20 cellular contexts compared by ENCODE assay signal in genomic region chr13:52707375-52707774, GRCh38. TPM values are rescaled to one million over a fixed set of nuclear protein-coding genes. Genes with fewer than 3 reads are reported as not detected.
DNase-seq lines count a peak whose midpoint lies in the region; ATAC-seq and TF ChIP-seq lines count a peak whose summit lies in the region.
"Had no signal": no experiment of that assay in that cellular context is flagged by ENCODE, and none has a peak within 500 bp of the region (broad histone marks: within the 10 kb centered on the region; RNA-seq: fewer than 3 reads in every experiment).

No MANE protein-coding gene starts in this region.

- no peaks in the 10 kb centered on the region for H3K9me3 Mint-ChIP-seq in CD4-positive, alpha-beta T cell
- H3K9me3 Mint-ChIP-seq: activated CD8-positive, alpha-beta T cell treated with anti-CD3 and anti-CD28 coated beads for 36 hours; dendritic cell treated with granulocyte-macrophage colony-stimulating factor and Interleukin-4, amounts not matched to agents 40 ng/mL and 50 ng/mL, for 4 days had no signal

- DNase-seq in NCI-H510A treated with DMSO at 0.1 percent for 48 hours (lab: John Stamatoyannopoulos, UW) (peak; percentile 6), NCI-H510A (lab: John Stamatoyannopoulos, UW) (no peak), SHP77 (lab: John Stamatoyannopoulos, UW) (peak; percentile 19 to 27), lung microvascular endothelial cell (ENCODE audit: low read depth in 2 of 2) (peak; percentile 5 to 6), globus pallidus (ENCODE audit: low spot score) (no peak)
- DNase-seq in CD4-positive, alpha-beta T cell, result no peak
- DNase-seq: activated CD8-positive, alpha-beta T cell treated with anti-CD3 and anti-CD28 coated beads for 36 hours; activated effector memory CD4-positive, alpha-beta T cell treated with anti-CD3 and anti-CD28 coated beads, Interleukin-2, amount 50 U/mL, for 16 hours; esophagus squamous epithelium; hippocampal formation; MV-4-11; SIG-M5 had no signal

- H3K27me3 Mint-ChIP-seq in CD4-positive, alpha-beta T cell, result no peaks in the 10 kb centered on the region
- H3K27me3 Mint-ChIP-seq: activated CD8-positive, alpha-beta T cell treated with anti-CD3 and anti-CD28 coated beads for 36 hours; dendritic cell treated with granulocyte-macrophage colony-stimulating factor and Interleukin-4, amounts not matched to agents 40 ng/mL and 50 ng/mL, for 4 days; progenitor cell of endocrine pancreas had no signal

- H3K4me1 ChIP-seq in HEK293 (ENCODE audit: control insufficient read depth, insufficient read depth, low read length), result peaks cover 2% of the 10 kb centered on the region; the same call in 1 of the 2 replicates
- H3K4me1 ChIP-seq: ascending aorta, esophagus squamous epithelium had no signal

- no peak overlapping the region for H3K4me3 ChIP-seq in HEK293 (ENCODE audit: low read depth, low read length)
- H3K4me3 ChIP-seq: ascending aorta, esophagus squamous epithelium had no signal

- CTCF ChIA-PET in HEK293 (lab: Yijun Ruan, JAX), result interaction anchor here (1.3 kb wide), 1 partner anchor 97 kb away, joined by 3 read pairs; no protein-coding TSS in a partner anchor
- CTCF ChIA-PET in CD4-positive, alpha-beta T cell (lab: Charles Lee), result no interaction called here

- no peak for TF ChIP-seq CTCF in HEK293 (tag by site-specific recombination; IDR thresholded peaks at IDR 0.05)
- no peak for TF ChIP-seq CTCF in CD4-positive, alpha-beta T cell (IDR thresholded peaks at IDR 0.05)

- POLR2A ChIA-PET in HEK293 (lab: Yijun Ruan, JAX), result no interaction called here
- POLR2A ChIA-PET in CD4-positive, alpha-beta T cell (lab: Charles Lee), result no interaction called here

- no peaks in the 10 kb centered on the region for H3K4me1 Mint-ChIP-seq in CD4-positive, alpha-beta T cell (ENCODE audit: low read depth)

- H3K27me3 ChIP-seq in CD4-positive, alpha-beta T cell (ENCODE audit: control insufficient read depth, insufficient read depth, low read length), result no peaks in the 10 kb centered on the region
- H3K27me3 ChIP-seq: ascending aorta, esophagus squamous epithelium had no signal

- H3K27ac Mint-ChIP-seq in CD4-positive, alpha-beta T cell, result no peak overlapping the region
- H3K27ac Mint-ChIP-seq: activated CD8-positive, alpha-beta T cell treated with anti-CD3 and anti-CD28 coated beads for 36 hours; dendritic cell treated with granulocyte-macrophage colony-stimulating factor and Interleukin-4, amounts not matched to agents 40 ng/mL and 50 ng/mL, for 4 days; progenitor cell of endocrine pancreas had no signal

- no peaks in the 10 kb centered on the region for H3K36me3 Mint-ChIP-seq in CD4-positive, alpha-beta T cell (ENCODE audit: low read depth)

- no peak overlapping the region for H3K27ac ChIP-seq in HEK293 (ENCODE audit: extremely low read depth, low read depth, low read length)
- no peak overlapping the region for H3K27ac ChIP-seq in CD4-positive, alpha-beta T cell (ENCODE audit: low read depth, low read length)
- H3K27ac ChIP-seq: ascending aorta, esophagus squamous epithelium had no signal

- intact Hi-C loops in CD4-positive, alpha-beta T cell (cut with DNase I, micrococcal nuclease), result no loop called here

- no peak for ATAC-seq in HG03097 (IDR thresholded peaks at IDR 0.05; ENCODE audit: low FRiP score, unreplicated experiment)
- ATAC-seq in CD4-positive, alpha-beta T cell (ENCODE audit: poor library complexity), result no peak
- ATAC-seq: activated CD8-positive, alpha-beta T cell treated with anti-CD3 and anti-CD28 coated beads for 36 hours; left lobe of liver had no signal

- no peaks in the 10 kb centered on the region for H3K9me3 ChIP-seq in HEK293 (ENCODE audit: control insufficient read depth, insufficient read depth, low read depth, low read length)
- H3K9me3 ChIP-seq in CD4-positive, alpha-beta T cell (ENCODE audit: control insufficient read depth, low read length), result no peaks in the 10 kb centered on the region
- H3K9me3 ChIP-seq: ascending aorta, esophagus squamous epithelium had no signal

- H3K36me3 ChIP-seq in HEK293 (ENCODE audit: control insufficient read depth in 2 of 2, insufficient read depth in 1 of 2, low read length in 2 of 2), result no peaks in the 10 kb centered on the region
- H3K36me3 ChIP-seq: ascending aorta, esophagus squamous epithelium had no signal

- no peak overlapping the region for H3K4me3 Mint-ChIP-seq in CD4-positive, alpha-beta T cell
- H3K4me3 Mint-ChIP-seq: activated CD8-positive, alpha-beta T cell treated with anti-CD3 and anti-CD28 coated beads for 36 hours; dendritic cell treated with granulocyte-macrophage colony-stimulating factor and Interleukin-4, amounts not matched to agents 40 ng/mL and 50 ng/mL, for 4 days had no signal

TF ChIP-seq in HEK293, 187 proteins besides CTCF, POLR2A, EP300 and RAD21:
- TF ChIP-seq SCRT2 (tag by site-specific recombination; IDR thresholded peaks at IDR 0.05), result peak; percentile 48; the same call in 1 of the 2 replicates
- 0 out of 2 replicates have a peak, but pooled peaks have one; percentile 39 for TF ChIP-seq ZNF335 (tag by site-specific recombination; conservative IDR thresholded peaks at IDR 0.05)
- TF ChIP-seq, protein P1, sequence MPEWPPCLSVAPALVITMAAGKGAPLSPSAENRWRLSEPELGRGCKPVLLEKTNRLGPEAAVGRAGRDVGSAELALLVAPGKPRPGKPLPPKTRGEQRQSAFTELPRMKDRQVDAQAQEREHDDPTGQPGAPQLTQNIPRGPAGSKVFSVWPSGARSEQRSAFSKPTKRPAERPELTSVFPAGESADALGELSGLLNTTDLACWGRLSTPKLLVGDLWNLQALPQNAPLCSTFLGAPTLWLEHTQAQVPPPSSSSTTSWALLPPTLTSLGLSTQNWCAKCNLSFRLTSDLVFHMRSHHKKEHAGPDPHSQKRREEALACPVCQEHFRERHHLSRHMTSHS (tag by site-specific recombination; IDR thresholded peaks at IDR 0.05), result no peak

RNA-seq across cellular contexts. Expression of gene CNMD, which starts 32.2 kb away (rescaled TPM):
- total RNA-seq in lung microvascular endothelial cell, result not detected in 2 replicates
- not detected for total RNA-seq in CD4-positive, alpha-beta T cell
- total RNA-seq: activated CD8-positive, alpha-beta T cell treated with anti-CD3 and anti-CD28 coated beads for 36 hours; ascending aorta; Daoy; esophagus squamous epithelium; left lobe of liver; NCI-H460 had no signal

RNA-seq across cellular contexts. Expression of gene SUGT1, which starts 54.7 kb away (rescaled TPM):
- total RNA-seq in lung microvascular endothelial cell, result 25.1 and 27.8 TPM in 2 replicates
- 10 to 100 TPM; 18.5 to 20.1 TPM for total RNA-seq in CD4-positive, alpha-beta T cell

Comparison
In these comparisons a context has a peak if more than half of its experiments do, and no peak if none do; other contexts are left out.
1. DNase-seq: peak in NCI-H510A treated with DMSO at 0.1 percent for 48 hours (single experiment), SHP77 (2 of 2) and lung microvascular endothelial cell (2 of 2); none in NCI-H510A (single experiment), globus pallidus (single experiment) and CD4-positive, alpha-beta T cell (0 of 10).